In the genomic region with DNA sequence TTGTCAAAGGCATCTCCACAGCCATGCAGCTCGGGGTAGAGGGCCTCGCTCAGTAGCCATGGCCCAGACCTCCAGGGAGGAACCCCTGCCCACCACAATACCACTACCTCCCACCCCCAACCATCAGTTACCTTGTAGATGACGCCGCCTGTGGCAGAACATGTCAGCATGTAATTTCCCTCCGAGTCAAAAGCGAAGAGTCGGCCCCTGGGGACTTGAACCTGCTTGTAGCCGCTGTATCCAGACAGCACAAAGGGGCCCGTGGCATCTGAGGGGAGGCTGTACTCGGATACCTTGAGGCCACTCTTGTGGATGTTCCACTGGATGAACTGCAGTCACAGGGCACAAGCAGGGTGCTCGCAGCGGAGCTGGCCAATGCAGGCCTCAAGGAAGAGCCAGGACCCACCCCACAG, we compare ENCODE assay signal across 1 cellular context.
TF ChIP-seq lines count a peak whose summit lies in the region.

No MANE protein-coding gene starts in this region.

TF ChIP-seq in GM12878, 131 proteins besides CTCF, POLR2A, EP300 and RAD21 (continued from another document and continues in another):
- TF ChIP-seq REST (IDR thresholded peaks at IDR 0.05; ENCODE audit: low read depth, low read length) (no peak), CREM (IDR thresholded peaks at IDR 0.05; ENCODE audit: low read depth) (peak; percentile 96), POU2F2 (IDR thresholded peaks at IDR 0.05; ENCODE audit: borderline replicate concordance, low read depth, low read length) (peak; percentile 88; the same call in 2 of the 3 replicates), ASH2L (IDR thresholded peaks at IDR 0.05; ENCODE audit: borderline replicate concordance, low read depth) (no peak), POLR2AphosphoS2 (IDR thresholded peaks at IDR 0.05; ENCODE audit: low read depth, low read length) (peak; percentile 49; the same call in 1 of the 2 replicates), ZNF687 (IDR thresholded peaks at IDR 0.05) (peak; percentile 76), RELB (IDR thresholded peaks at IDR 0.05; ENCODE audit: low read depth) (peak; percentile 83; the same call in 1 of the 2 replicates), CEBPZ (IDR thresholded peaks at IDR 0.05; ENCODE audit: low read depth, low read length) (no peak), ZNF622 (IDR thresholded peaks at IDR 0.05) (no peak), ZSCAN29 (IDR thresholded peaks at IDR 0.05) (peak; percentile 75; the same call in 1 of the 2 replicates), USF1 (IDR thresholded peaks at IDR 0.05; ENCODE audit: borderline replicate concordance, extremely low read length, insufficient read depth, low read depth, low read length) (no peak), PAX8 (IDR thresholded peaks at IDR 0.05) (no peak), SUZ12 (IDR thresholded peaks at IDR 0.05; ENCODE audit: unreplicated experiment) (no peak), BCL11A (IDR thresholded peaks at IDR 0.05; ENCODE audit: low read depth, low read length) (peak; percentile 99), YY1 (IDR thresholded peaks at IDR 0.05; ENCODE audit: low read depth, low read length) (0 out of 2 replicates have a peak, but pooled peaks have one; percentile 64), WRNIP1 (IDR thresholded peaks at IDR 0.05; ENCODE audit: borderline replicate concordance, low read depth, low read length) (no peak), JUND (IDR thresholded peaks at IDR 0.05; ENCODE audit: low read depth, low read length) (peak; percentile 93; the same call in 1 of the 2 replicates), KDM1A (IDR thresholded peaks at IDR 0.05; ENCODE audit: borderline replicate concordance) (no peak), GABPA (IDR thresholded peaks at IDR 0.05; ENCODE audit: low read depth) (no peak), KLF5 (IDR thresholded peaks at IDR 0.05; ENCODE audit: partially characterized antibody) (peak; percentile 88), ATF7 (IDR thresholded peaks at IDR 0.05; ENCODE audit: low read depth) (peak; percentile 91), JUNB (IDR thresholded peaks at IDR 0.05) (peak; percentile 98), HCFC1 (IDR thresholded peaks at IDR 0.05; ENCODE audit: low read length) (peak; percentile 12; the same call in 1 of the 2 replicates), SMC3 (IDR thresholded peaks at IDR 0.05; ENCODE audit: borderline replicate concordance, low read length) (no peak), FOS (IDR thresholded peaks at IDR 0.05; ENCODE audit: borderline replicate concordance, extremely low read depth, insufficient read length) (no peak), YBX1 (IDR thresholded peaks at IDR 0.05) (no peak), SRF (IDR thresholded peaks at IDR 0.05; ENCODE audit: low read depth in 2 of 2, low read length in 2 of 2) (peak in 1 of 2 experiments; percentile 75; a peak in 1 of 4 replicates), FOXM1 (IDR thresholded peaks at IDR 0.05; ENCODE audit: low read depth, low read length) (peak; percentile 85; the same call in 1 of the 2 replicates), ZNF274 (IDR thresholded peaks at IDR 0.05; ENCODE audit: insufficient read depth, insufficient read length) (no peak), CREB1 (IDR thresholded peaks at IDR 0.05; ENCODE audit: low read depth) (peak; percentile 91), PAX5 (IDR thresholded peaks at IDR 0.05; ENCODE audit: borderline replicate concordance, low read depth, low read length) (peak; percentile 96)
- TF ChIP-seq, protein P1, sequence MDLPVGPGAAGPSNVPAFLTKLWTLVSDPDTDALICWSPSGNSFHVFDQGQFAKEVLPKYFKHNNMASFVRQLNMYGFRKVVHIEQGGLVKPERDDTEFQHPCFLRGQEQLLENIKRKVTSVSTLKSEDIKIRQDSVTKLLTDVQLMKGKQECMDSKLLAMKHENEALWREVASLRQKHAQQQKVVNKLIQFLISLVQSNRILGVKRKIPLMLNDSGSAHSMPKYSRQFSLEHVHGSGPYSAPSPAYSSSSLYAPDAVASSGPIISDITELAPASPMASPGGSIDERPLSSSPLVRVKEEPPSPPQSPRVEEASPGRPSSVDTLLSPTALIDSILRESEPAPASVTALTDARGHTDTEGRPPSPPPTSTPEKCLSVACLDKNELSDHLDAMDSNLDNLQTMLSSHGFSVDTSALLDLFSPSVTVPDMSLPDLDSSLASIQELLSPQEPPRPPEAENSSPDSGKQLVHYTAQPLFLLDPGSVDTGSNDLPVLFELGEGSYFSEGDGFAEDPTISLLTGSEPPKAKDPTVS (IDR thresholded peaks at IDR 0.05; ENCODE audit: low read depth, low read length): no peak
- TF ChIP-seq, protein P2, sequence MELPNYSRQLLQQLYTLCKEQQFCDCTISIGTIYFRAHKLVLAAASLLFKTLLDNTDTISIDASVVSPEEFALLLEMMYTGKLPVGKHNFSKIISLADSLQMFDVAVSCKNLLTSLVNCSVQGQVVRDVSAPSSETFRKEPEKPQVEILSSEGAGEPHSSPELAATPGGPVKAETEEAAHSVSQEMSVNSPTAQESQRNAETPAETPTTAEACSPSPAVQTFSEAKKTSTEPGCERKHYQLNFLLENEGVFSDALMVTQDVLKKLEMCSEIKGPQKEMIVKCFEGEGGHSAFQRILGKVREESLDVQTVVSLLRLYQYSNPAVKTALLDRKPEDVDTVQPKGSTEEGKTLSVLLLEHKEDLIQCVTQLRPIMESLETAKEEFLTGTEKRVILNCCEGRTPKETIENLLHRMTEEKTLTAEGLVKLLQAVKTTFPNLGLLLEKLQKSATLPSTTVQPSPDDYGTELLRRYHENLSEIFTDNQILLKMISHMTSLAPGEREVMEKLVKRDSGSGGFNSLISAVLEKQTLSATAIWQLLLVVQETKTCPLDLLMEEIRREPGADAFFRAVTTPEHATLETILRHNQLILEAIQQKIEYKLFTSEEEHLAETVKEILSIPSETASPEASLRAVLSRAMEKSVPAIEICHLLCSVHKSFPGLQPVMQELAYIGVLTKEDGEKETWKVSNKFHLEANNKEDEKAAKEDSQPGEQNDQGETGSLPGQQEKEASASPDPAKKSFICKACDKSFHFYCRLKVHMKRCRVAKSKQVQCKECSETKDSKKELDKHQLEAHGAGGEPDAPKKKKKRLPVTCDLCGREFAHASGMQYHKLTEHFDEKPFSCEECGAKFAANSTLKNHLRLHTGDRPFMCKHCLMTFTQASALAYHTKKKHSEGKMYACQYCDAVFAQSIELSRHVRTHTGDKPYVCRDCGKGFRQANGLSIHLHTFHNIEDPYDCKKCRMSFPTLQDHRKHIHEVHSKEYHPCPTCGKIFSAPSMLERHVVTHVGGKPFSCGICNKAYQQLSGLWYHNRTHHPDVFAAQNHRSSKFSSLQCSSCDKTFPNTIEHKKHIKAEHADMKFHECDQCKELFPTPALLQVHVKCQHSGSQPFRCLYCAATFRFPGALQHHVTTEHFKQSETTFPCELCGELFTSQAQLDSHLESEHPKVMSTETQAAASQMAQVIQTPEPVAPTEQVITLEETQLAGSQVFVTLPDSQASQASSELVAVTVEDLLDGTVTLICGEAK (IDR thresholded peaks at IDR 0.05; ENCODE audit: borderline replicate concordance): no peak
- TF ChIP-seq, protein P3, sequence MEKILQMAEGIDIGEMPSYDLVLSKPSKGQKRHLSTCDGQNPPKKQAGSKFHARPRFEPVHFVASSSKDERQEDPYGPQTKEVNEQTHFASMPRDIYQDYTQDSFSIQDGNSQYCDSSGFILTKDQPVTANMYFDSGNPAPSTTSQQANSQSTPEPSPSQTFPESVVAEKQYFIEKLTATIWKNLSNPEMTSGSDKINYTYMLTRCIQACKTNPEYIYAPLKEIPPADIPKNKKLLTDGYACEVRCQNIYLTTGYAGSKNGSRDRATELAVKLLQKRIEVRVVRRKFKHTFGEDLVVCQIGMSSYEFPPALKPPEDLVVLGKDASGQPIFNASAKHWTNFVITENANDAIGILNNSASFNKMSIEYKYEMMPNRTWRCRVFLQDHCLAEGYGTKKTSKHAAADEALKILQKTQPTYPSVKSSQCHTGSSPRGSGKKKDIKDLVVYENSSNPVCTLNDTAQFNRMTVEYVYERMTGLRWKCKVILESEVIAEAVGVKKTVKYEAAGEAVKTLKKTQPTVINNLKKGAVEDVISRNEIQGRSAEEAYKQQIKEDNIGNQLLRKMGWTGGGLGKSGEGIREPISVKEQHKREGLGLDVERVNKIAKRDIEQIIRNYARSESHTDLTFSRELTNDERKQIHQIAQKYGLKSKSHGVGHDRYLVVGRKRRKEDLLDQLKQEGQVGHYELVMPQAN (conservative IDR thresholded peaks at IDR 0.05): peak; percentile 15; the same call in 1 of the 2 replicates
